1 cellular context compared by ENCODE assay signal in genomic region chr12:6575648-6576047, GRCh38.
TF ChIP-seq lines count a peak whose summit lies in the region.

No MANE protein-coding gene starts in this region.

TF ChIP-seq in GM12878, 131 proteins besides CTCF, POLR2A, EP300 and RAD21:
- TF ChIP-seq POLR2AphosphoS5 (IDR thresholded peaks at IDR 0.05; ENCODE audit: low read length) (peak; percentile 62; the same call in 1 of the 2 replicates), IRF4 (IDR thresholded peaks at IDR 0.05; ENCODE audit: low read depth, low read length) (no peak)
